In the genomic region with DNA sequence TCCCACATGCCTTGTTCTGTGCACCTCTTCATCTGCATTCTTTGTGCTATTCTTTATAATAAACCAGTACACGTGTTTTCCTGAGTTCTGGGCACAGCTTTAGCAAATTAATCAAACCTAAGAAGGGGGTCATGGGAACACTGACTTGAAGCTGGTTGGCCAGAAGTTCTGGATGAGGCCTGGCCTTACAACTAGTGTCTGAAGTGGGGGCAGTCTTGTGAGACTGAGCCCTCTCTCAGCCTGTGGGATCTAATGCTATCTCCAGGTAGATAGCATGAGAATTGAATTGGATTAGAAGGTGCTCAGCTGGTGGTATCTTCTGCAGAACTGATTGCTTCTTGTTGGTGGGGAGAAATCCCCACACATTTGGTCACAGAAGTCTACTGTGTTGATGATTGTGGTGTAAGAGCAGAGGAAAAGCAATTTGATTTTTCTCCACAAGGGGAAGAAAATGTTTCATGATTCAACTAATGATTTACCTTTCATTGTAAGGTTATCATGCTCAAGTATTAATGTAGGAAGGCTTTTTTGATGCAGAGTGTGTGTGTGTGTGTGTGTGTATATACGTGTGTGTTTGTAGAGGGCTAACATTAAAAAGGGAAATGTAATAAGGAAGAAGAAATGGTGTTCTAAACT, we compare ENCODE assay signal across 5 cellular contexts. TPM values are rescaled to one million over a fixed set of nuclear protein-coding genes. Genes with fewer than 3 reads are reported as not detected.
"Had no signal": no experiment of that assay in that cellular context is flagged by ENCODE, and none has a peak within 500 bp of the region (broad histone marks: within the 10 kb centered on the region; RNA-seq: fewer than 3 reads in every experiment).

No MANE protein-coding gene starts in this region.

RNA-seq across cellular contexts. Expression of gene TBC1D3C, which starts 25.7 kb away (rescaled TPM):
- total RNA-seq: GM23248, H4, HT-29 had no signal
- polyA plus RNA-seq: GM23248, IgD-negative memory B cell had no signal

RNA-seq across cellular contexts. Expression of gene TBC1D3E, which starts 33.6 kb away (rescaled TPM):
- total RNA-seq: GM23248, H4, H7, HT-29 had no signal
- polyA plus RNA-seq: GM23248, IgD-negative memory B cell had no signal
